ENCODE assay signal across 8 cellular contexts in genomic region chr2:157468931-157469708, GRCh38. TPM values are rescaled to one million over a fixed set of nuclear protein-coding genes. Genes with fewer than 3 reads are reported as not detected.
DNase-seq lines count a peak whose midpoint lies in the region; ATAC-seq, FAIRE-seq and TF ChIP-seq lines count a peak whose summit lies in the region.

No MANE protein-coding gene starts in this region.

- DNase-seq in GM12865 (ENCODE audit: low read depth) (peak; percentile 93), HTR-8/SVneo (ENCODE audit: insufficient read length, low spot score) (peak; percentile 30), adipocyte (ENCODE audit: low read depth) (peak; percentile 71), nucleus accumbens (lab: John Stamatoyannopoulos, UW) (no peak), H4 (ENCODE audit: low spot score) (no peak)
- DNase-seq in naive thymus-derived CD8-positive, alpha-beta T cell = peak in 5 of 10 donors; percentile 19 to 81 (median 61)
- DNase-seq in stimulated activated CD4-positive, alpha-beta T cell treated with anti-CD3 and anti-CD28 coated beads, Interleukin-4, amount 100 ng/mL, for 1 hour = no peak

- FAIRE-seq in HTR-8/SVneo (lab: Jason Lieb, UNC) = no peak

- POLR2A ChIA-PET in naive thymus-derived CD8-positive, alpha-beta T cell (lab: Charles Lee) = interaction anchor here (0.6 to 3.2 kb wide), 9 partner anchors 11 to 121 kb away, joined by 3 to 17 read pairs (median 3); partner anchors contain the start of gene CYTIP

- no peaks in the 10 kb centered on the region for H3K36me3 Mint-ChIP-seq in naive thymus-derived CD8-positive, alpha-beta T cell

- H3K27me3 Mint-ChIP-seq in naive thymus-derived CD8-positive, alpha-beta T cell = no peaks in the 10 kb centered on the region

- H3K27ac Mint-ChIP-seq in naive thymus-derived CD8-positive, alpha-beta T cell = peak overlapping the region; percentile 93 to 99 (median 96)

- H3K9ac ChIP-seq in adipocyte (ENCODE audit: low read length) = no peak overlapping the region

- H3K36me3 ChIP-seq in adipocyte (ENCODE audit: control insufficient read depth, insufficient read depth, low read length, severe bottlenecking) = no peaks in the 10 kb centered on the region

- H3K27me3 ChIP-seq in adipocyte (replicated peaks; ENCODE audit: control insufficient read depth, insufficient read depth, low read length) = no peaks in the 10 kb centered on the region

- peaks cover 28 to 83% (median 67%) of the 10 kb centered on the region in 4 donors for H3K4me1 Mint-ChIP-seq in naive thymus-derived CD8-positive, alpha-beta T cell

- H3K9me3 ChIP-seq in adipocyte (ENCODE audit: control insufficient read depth, low read length) = no peaks in the 10 kb centered on the region

- H3K9me3 Mint-ChIP-seq in naive thymus-derived CD8-positive, alpha-beta T cell = peaks cover 0 to 10% (median 1%) of the 10 kb centered on the region in 9 donors

- TF ChIP-seq CTCF in GM12865 (IDR thresholded peaks at IDR 0.05; ENCODE audit: insufficient read depth, low read depth, low read length, missing control alignments) = no peak

- peaks cover 8% of the 10 kb centered on the region for H3K4me1 ChIP-seq in adipocyte (ENCODE audit: control insufficient read depth, insufficient read depth, low read length)

- peak overlapping the region; percentile 49 to 82 (median 70) for H3K4me3 Mint-ChIP-seq in naive thymus-derived CD8-positive, alpha-beta T cell

- ATAC-seq in GM21515 (IDR thresholded peaks at IDR 0.05; ENCODE audit: unreplicated experiment) = peak; percentile 86
- peak; percentile 77 to 93 for ATAC-seq in naive thymus-derived CD8-positive, alpha-beta T cell

- H3K4me3 ChIP-seq in GM12865 (ENCODE audit: low read depth, low read length) = peak overlapping the region; percentile 54
- H3K4me3 ChIP-seq in adipocyte (ENCODE audit: low read length) = no peak overlapping the region

RNA-seq across cellular contexts. Expression of gene CYTIP, which starts 25.2 kb away (rescaled TPM):
- 100 to 1,000 TPM; 308 to 341 TPM for total RNA-seq in naive thymus-derived CD8-positive, alpha-beta T cell
- 100 to 1,000 TPM; 140 to 220 (median 155) TPM for polyA plus RNA-seq in naive thymus-derived CD8-positive, alpha-beta T cell
- total RNA-seq in H4 (2014; rRNA removed; shearing (Covaris generic)) = 0.06 TPM in 1 of 2 replicates, not detected in the other

Comparison
In these comparisons a context has a peak if more than half of its experiments do, and no peak if none do; other contexts are left out.
1. DNase-seq: peak in GM12865 (single experiment), HTR-8/SVneo (single experiment) and adipocyte (single experiment); none in stimulated activated CD4-positive, alpha-beta T cell treated with anti-CD3 and anti-CD28 coated beads, Interleukin-4, amount 100 ng/mL, for 1 hour (single experiment), nucleus accumbens (0 of 56) and H4 (single experiment).
2. RNA of gene CYTIP, which starts 25.2 kb away (total RNA-seq): 308 to 341 TPM in naive thymus-derived CD8-positive, alpha-beta T cell; 0.06 TPM in H4; every median in the first group is over 100 times any median in the second.